ENCODE assay signal across 1 cellular context in the genomic region with DNA sequence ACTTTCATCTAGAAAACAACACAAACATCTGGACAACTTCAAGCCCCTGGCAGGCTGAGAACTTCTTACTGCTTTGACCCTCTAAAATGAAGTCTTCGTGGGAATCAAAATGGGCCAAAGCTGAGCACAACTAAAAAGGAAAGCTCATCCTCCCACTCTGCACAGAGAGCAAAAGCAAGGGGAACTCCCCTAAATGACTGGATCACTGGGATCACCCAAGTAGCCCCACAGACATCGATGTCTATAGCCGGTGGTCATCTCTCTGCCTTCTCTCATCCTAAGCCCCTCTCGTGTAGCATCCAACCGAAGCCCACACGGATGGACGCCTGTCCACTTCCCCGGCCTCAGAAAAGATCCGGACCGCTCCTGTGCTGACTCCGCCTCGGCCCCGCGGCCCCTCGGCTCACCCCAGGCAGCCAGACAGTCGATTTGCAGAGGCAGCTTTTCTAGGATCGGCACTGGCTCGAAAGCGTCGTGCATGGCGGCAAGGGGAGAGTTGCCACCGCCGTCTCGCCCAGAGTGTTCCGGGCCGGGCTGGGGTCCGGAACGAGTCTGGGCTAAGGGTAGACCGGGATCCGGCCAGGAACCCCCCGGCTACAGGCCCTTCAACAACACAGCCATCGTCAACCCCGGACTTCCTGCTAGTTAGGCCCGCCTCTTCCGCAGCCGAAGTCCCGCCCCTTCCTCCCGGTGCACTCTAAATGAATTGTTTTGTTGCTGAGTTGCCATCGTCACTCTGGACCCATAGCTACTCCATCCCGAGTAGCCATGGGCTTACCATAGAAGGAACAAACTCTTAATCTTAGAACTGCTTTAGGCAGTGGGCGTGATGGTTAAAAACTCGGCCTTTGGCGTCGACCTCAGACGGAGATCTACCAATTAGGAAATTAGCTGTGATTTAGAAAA.
TF ChIP-seq lines count a peak whose summit lies in the region.

A gene with protein sequence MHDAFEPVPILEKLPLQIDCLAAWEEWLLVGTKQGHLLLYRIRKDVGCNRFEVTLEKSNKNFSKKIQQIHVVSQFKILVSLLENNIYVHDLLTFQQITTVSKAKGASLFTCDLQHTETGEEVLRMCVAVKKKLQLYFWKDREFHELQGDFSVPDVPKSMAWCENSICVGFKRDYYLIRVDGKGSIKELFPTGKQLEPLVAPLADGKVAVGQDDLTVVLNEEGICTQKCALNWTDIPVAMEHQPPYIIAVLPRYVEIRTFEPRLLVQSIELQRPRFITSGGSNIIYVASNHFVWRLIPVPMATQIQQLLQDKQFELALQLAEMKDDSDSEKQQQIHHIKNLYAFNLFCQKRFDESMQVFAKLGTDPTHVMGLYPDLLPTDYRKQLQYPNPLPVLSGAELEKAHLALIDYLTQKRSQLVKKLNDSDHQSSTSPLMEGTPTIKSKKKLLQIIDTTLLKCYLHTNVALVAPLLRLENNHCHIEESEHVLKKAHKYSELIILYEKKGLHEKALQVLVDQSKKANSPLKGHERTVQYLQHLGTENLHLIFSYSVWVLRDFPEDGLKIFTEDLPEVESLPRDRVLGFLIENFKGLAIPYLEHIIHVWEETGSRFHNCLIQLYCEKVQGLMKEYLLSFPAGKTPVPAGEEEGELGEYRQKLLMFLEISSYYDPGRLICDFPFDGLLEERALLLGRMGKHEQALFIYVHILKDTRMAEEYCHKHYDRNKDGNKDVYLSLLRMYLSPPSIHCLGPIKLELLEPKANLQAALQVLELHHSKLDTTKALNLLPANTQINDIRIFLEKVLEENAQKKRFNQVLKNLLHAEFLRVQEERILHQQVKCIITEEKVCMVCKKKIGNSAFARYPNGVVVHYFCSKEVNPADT (minus strand): TSS at position 631 of the 906 bp plus-strand sequence. CDS start 151 bp downstream, at position 480.

TF ChIP-seq in K562, 482 proteins besides CTCF, POLR2A, EP300 and RAD21 (continued from another document and continues in another):
- TF ChIP-seq, protein P1, sequence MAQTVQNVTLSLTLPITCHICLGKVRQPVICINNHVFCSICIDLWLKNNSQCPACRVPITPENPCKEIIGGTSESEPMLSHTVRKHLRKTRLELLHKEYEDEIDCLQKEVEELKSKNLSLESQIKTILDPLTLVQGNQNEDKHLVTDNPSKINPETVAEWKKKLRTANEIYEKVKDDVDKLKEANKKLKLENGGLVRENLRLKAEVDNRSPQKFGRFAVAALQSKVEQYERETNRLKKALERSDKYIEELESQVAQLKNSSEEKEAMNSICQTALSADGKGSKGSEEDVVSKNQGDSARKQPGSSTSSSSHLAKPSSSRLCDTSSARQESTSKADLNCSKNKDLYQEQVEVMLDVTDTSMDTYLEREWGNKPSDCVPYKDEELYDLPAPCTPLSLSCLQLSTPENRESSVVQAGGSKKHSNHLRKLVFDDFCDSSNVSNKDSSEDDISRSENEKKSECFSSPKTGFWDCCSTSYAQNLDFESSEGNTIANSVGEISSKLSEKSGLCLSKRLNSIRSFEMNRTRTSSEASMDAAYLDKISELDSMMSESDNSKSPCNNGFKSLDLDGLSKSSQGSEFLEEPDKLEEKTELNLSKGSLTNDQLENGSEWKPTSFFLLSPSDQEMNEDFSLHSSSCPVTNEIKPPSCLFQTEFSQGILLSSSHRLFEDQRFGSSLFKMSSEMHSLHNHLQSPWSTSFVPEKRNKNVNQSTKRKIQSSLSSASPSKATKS (CRISPR knock-in tag; IDR thresholded peaks at IDR 0.05): no peak
- TF ChIP-seq POLR2AphosphoS5 (IDR thresholded peaks at IDR 0.05; ENCODE audit: control insufficient read depth, insufficient read depth, low read depth, low read length) (peak; percentile 84), SAFB2 (IDR thresholded peaks at IDR 0.05; ENCODE audit: borderline replicate concordance, low read depth, low read length, severe bottlenecking) (no peak), BHLHE40 (IDR thresholded peaks at IDR 0.05; ENCODE audit: low read length) (no peak), ZNF707 (CRISPR knock-in tag; conservative IDR thresholded peaks at IDR 0.05) (no peak), HNRNPLL (IDR thresholded peaks at IDR 0.05; ENCODE audit: low read depth, low read length, poor library complexity, severe bottlenecking) (no peak), ERF (CRISPR knock-in tag; IDR thresholded peaks at IDR 0.05) (0 out of 2 replicates have a peak, but pooled peaks have one; percentile 47), ZNF133 (CRISPR knock-in tag; IDR thresholded peaks at IDR 0.05) (no peak), HNRNPL (IDR thresholded peaks at IDR 0.05; ENCODE audit: low read depth, low read length) (no peak), PHB2 (IDR thresholded peaks at IDR 0.05; ENCODE audit: low read depth) (no peak), SMAD1 (IDR thresholded peaks at IDR 0.05; ENCODE audit: low read depth, low read length, partially characterized antibody) (peak; percentile 73), MXI1 (IDR thresholded peaks at IDR 0.05; ENCODE audit: low read depth, low read length) (no peak), ZKSCAN8 (CRISPR knock-in tag; IDR thresholded peaks at IDR 0.05) (no peak), ZC3H8 (IDR thresholded peaks at IDR 0.05) (no peak), KLF6 (CRISPR knock-in tag; IDR thresholded peaks at IDR 0.05; ENCODE audit: borderline replicate concordance) (no peak), ZEB2 (IDR thresholded peaks at IDR 0.05) (no peak), DACH1 (IDR thresholded peaks at IDR 0.05; ENCODE audit: partially characterized antibody) (no peak), SP2 (IDR thresholded peaks at IDR 0.05; ENCODE audit: extremely low read depth, low read depth, low read length, poor library complexity, severe bottlenecking) (no peak), CBFA2T2 (conservative IDR thresholded peaks at IDR 0.05) (no peak), NCOA4 (IDR thresholded peaks at IDR 0.05; ENCODE audit: partially characterized antibody) (no peak), JUNB (CRISPR knock-in tag; conservative IDR thresholded peaks at IDR 0.05) (no peak), ZNF224 (CRISPR knock-in tag; IDR thresholded peaks at IDR 0.05) (no peak), ZC3H4 (CRISPR knock-in tag; IDR thresholded peaks at IDR 0.05; ENCODE audit: borderline replicate concordance) (no peak), TGIF2 (CRISPR knock-in tag; IDR thresholded peaks at IDR 0.05) (no peak), NR1H2 (CRISPR knock-in tag; IDR thresholded peaks at IDR 0.05) (no peak), PHF20 (IDR thresholded peaks at IDR 0.05; ENCODE audit: partially characterized antibody) (peak; percentile 98), FOXJ3 (CRISPR knock-in tag; IDR thresholded peaks at IDR 0.05) (no peak), U2AF2 (optimal IDR thresholded peaks at IDR 0.05; ENCODE audit: low read depth, low read length) (no peak)
- TF ChIP-seq, protein P2, sequence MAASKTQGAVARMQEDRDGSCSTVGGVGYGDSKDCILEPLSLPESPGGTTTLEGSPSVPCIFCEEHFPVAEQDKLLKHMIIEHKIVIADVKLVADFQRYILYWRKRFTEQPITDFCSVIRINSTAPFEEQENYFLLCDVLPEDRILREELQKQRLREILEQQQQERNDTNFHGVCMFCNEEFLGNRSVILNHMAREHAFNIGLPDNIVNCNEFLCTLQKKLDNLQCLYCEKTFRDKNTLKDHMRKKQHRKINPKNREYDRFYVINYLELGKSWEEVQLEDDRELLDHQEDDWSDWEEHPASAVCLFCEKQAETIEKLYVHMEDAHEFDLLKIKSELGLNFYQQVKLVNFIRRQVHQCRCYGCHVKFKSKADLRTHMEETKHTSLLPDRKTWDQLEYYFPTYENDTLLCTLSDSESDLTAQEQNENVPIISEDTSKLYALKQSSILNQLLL (CRISPR knock-in tag; IDR thresholded peaks at IDR 0.05; ENCODE audit: borderline replicate concordance): no peak
- TF ChIP-seq, protein P3, sequence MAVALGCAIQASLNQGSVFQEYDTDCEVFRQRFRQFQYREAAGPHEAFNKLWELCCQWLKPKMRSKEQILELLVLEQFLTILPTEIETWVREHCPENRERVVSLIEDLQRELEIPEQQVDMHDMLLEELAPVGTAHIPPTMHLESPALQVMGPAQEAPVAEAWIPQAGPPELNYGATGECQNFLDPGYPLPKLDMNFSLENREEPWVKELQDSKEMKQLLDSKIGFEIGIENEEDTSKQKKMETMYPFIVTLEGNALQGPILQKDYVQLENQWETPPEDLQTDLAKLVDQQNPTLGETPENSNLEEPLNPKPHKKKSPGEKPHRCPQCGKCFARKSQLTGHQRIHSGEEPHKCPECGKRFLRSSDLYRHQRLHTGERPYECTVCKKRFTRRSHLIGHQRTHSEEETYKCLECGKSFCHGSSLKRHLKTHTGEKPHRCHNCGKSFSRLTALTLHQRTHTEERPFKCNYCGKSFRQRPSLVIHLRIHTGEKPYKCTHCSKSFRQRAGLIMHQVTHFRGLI (CRISPR knock-in tag; IDR thresholded peaks at IDR 0.05): no peak
- TF ChIP-seq, protein P4, sequence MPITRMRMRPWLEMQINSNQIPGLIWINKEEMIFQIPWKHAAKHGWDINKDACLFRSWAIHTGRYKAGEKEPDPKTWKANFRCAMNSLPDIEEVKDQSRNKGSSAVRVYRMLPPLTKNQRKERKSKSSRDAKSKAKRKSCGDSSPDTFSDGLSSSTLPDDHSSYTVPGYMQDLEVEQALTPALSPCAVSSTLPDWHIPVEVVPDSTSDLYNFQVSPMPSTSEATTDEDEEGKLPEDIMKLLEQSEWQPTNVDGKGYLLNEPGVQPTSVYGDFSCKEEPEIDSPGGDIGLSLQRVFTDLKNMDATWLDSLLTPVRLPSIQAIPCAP (CRISPR knock-in tag; IDR thresholded peaks at IDR 0.05; ENCODE audit: borderline replicate concordance): no peak
- TF ChIP-seq, protein P5, sequence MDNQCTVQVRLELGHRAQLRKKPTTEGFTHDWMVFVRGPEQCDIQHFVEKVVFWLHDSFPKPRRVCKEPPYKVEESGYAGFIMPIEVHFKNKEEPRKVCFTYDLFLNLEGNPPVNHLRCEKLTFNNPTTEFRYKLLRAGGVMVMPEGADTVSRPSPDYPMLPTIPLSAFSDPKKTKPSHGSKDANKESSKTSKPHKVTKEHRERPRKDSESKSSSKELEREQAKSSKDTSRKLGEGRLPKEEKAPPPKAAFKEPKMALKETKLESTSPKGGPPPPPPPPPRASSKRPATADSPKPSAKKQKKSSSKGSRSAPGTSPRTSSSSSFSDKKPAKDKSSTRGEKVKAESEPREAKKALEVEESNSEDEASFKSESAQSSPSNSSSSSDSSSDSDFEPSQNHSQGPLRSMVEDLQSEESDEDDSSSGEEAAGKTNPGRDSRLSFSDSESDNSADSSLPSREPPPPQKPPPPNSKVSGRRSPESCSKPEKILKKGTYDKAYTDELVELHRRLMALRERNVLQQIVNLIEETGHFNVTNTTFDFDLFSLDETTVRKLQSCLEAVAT (IDR thresholded peaks at IDR 0.05): no peak
- TF ChIP-seq, protein P6, sequence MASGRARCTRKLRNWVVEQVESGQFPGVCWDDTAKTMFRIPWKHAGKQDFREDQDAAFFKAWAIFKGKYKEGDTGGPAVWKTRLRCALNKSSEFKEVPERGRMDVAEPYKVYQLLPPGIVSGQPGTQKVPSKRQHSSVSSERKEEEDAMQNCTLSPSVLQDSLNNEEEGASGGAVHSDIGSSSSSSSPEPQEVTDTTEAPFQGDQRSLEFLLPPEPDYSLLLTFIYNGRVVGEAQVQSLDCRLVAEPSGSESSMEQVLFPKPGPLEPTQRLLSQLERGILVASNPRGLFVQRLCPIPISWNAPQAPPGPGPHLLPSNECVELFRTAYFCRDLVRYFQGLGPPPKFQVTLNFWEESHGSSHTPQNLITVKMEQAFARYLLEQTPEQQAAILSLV (tag; IDR thresholded peaks at IDR 0.05): no peak
- TF ChIP-seq, protein P7, sequence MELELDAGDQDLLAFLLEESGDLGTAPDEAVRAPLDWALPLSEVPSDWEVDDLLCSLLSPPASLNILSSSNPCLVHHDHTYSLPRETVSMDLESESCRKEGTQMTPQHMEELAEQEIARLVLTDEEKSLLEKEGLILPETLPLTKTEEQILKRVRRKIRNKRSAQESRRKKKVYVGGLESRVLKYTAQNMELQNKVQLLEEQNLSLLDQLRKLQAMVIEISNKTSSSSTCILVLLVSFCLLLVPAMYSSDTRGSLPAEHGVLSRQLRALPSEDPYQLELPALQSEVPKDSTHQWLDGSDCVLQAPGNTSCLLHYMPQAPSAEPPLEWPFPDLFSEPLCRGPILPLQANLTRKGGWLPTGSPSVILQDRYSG (tag; conservative IDR thresholded peaks at IDR 0.05; ENCODE audit: low read depth): no peak
- TF ChIP-seq, protein P8, sequence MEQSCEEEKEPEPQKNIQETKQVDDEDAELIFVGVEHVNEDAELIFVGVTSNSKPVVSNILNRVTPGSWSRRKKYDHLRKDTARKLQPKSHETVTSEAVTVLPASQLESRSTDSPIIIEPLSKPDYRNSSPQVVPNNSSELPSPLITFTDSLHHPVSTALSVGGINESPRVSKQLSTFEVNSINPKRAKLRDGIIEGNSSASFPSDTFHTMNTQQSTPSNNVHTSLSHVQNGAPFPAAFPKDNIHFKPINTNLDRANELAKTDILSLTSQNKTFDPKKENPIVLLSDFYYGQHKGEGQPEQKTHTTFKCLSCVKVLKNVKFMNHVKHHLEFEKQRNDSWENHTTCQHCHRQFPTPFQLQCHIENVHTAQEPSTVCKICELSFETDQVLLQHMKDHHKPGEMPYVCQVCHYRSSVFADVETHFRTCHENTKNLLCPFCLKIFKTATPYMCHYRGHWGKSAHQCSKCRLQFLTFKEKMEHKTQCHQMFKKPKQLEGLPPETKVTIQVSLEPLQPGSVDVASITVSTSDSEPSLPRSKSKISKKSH (CRISPR knock-in tag; IDR thresholded peaks at IDR 0.05): no peak
- TF ChIP-seq, protein P9, sequence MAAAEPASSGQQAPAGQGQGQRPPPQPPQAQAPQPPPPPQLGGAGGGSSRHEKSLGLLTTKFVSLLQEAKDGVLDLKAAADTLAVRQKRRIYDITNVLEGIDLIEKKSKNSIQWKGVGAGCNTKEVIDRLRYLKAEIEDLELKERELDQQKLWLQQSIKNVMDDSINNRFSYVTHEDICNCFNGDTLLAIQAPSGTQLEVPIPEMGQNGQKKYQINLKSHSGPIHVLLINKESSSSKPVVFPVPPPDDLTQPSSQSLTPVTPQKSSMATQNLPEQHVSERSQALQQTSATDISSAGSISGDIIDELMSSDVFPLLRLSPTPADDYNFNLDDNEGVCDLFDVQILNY (CRISPR knock-in tag; IDR thresholded peaks at IDR 0.05): no peak
- TF ChIP-seq, protein P10, sequence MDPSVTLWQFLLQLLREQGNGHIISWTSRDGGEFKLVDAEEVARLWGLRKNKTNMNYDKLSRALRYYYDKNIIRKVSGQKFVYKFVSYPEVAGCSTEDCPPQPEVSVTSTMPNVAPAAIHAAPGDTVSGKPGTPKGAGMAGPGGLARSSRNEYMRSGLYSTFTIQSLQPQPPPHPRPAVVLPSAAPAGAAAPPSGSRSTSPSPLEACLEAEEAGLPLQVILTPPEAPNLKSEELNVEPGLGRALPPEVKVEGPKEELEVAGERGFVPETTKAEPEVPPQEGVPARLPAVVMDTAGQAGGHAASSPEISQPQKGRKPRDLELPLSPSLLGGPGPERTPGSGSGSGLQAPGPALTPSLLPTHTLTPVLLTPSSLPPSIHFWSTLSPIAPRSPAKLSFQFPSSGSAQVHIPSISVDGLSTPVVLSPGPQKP (CRISPR knock-in tag; IDR thresholded peaks at IDR 0.05): no peak
- TF ChIP-seq, protein P11, sequence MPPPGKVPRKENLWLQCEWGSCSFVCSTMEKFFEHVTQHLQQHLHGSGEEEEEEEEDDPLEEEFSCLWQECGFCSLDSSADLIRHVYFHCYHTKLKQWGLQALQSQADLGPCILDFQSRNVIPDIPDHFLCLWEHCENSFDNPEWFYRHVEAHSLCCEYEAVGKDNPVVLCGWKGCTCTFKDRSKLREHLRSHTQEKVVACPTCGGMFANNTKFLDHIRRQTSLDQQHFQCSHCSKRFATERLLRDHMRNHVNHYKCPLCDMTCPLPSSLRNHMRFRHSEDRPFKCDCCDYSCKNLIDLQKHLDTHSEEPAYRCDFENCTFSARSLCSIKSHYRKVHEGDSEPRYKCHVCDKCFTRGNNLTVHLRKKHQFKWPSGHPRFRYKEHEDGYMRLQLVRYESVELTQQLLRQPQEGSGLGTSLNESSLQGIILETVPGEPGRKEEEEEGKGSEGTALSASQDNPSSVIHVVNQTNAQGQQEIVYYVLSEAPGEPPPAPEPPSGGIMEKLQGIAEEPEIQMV (tag; conservative IDR thresholded peaks at IDR 0.05; ENCODE audit: low read depth): no peak
